19 cellular contexts compared by ENCODE assay signal in genomic region chr13:106426909-106427308, GRCh38.
A peak's percentile ranks its signal among the peaks of the same experiment; 100 is the strongest.
DNase-seq lines count a peak whose midpoint lies in the region; ATAC-seq, FAIRE-seq and TF ChIP-seq lines count a peak whose summit lies in the region.
"Had no signal": no experiment of that assay in that cellular context is flagged by ENCODE, and none has a peak within 500 bp of the region (broad histone marks: within the 10 kb centered on the region; RNA-seq: fewer than 3 reads in every experiment).

No MANE protein-coding gene starts in this region.

- intact Hi-C loops in MCF 10A (cut with micrococcal nuclease): no loop called here

- no peaks in the 10 kb centered on the region for H3K4me1 ChIP-seq in small intestine (ENCODE audit: control insufficient read depth in 2 of 2, insufficient read depth in 1 of 2, low read depth in 1 of 2, low read length in 1 of 2)
- H3K4me1 ChIP-seq: HAP-1 had no signal

- no peak overlapping the region for H3K4me3 ChIP-seq in small intestine (ENCODE audit: low read depth in 1 of 2, low read length in 2 of 2)
- H3K4me3 ChIP-seq: HAP-1 had no signal

- CTCF ChIA-PET in MCF 10A (lab: Yijun Ruan, JAX): no interaction called here

- no peaks in the 10 kb centered on the region for H3K4me1 Mint-ChIP-seq in MCF 10A (ENCODE audit: insufficient read depth, unreplicated experiment)
- H3K4me1 Mint-ChIP-seq: B cell had no signal

- no peaks in the 10 kb centered on the region for H3K36me3 Mint-ChIP-seq in MCF 10A (ENCODE audit: insufficient read depth, unreplicated experiment)

- POLR2A ChIA-PET in MCF 10A (lab: Yijun Ruan, JAX): no interaction called here

- DNase-seq in H54 (ENCODE audit: insufficient read length, low spot score): no peak
- peak; percentile 37 to 63 for DNase-seq in NCI-H187 (lab: John Stamatoyannopoulos, UW)
- DNase-seq in islet precursor cell: peak; percentile 68
- peak; percentile 1 for DNase-seq in small intestine
- no peak for DNase-seq in MCF 10A (ENCODE audit: unreplicated experiment)
- DNase-seq: C1 segment of cervical spinal cord; CD4-positive, alpha-beta T cell; DMS153; DMS79 treated with DMSO at 0.1 percent for 48 hours; EL; GOT3; HFFc6 had no signal

- no peaks in the 10 kb centered on the region for H3K36me3 ChIP-seq in small intestine (ENCODE audit: control insufficient read depth in 2 of 2, insufficient read depth in 2 of 2, low read length in 2 of 2)
- H3K36me3 ChIP-seq: HAP-1 had no signal

- TF ChIP-seq POLR2A in H54 (IDR thresholded peaks at IDR 0.05; ENCODE audit: low read depth, low read length): no peak

- peaks cover 9% of the 10 kb centered on the region for H3K9me3 Mint-ChIP-seq in MCF 10A (ENCODE audit: unreplicated experiment)
- H3K9me3 Mint-ChIP-seq: CD4-positive, alpha-beta T cell; HFFc6 had no signal

- H3K27ac Mint-ChIP-seq in MCF 10A (ENCODE audit: low read depth, unreplicated experiment): no peak overlapping the region
- H3K27ac Mint-ChIP-seq: B cell; CD4-positive, alpha-beta T cell; HFFc6 had no signal

- peak; percentile 23 for FAIRE-seq in H54 (lab: Jason Lieb, UNC)
- FAIRE-seq in small intestine (lab: Jason Lieb, UNC): no peak
- FAIRE-seq: A204.1, G401.6, GM12891 had no signal

- H3K27ac ChIP-seq in small intestine (ENCODE audit: low read depth in 1 of 2, low read length in 1 of 2): no peak overlapping the region

- no peak overlapping the region for H3K4me3 Mint-ChIP-seq in MCF 10A (ENCODE audit: unreplicated experiment)
- H3K4me3 Mint-ChIP-seq: B cell; CD4-positive, alpha-beta T cell; HFFc6 had no signal

- 62 to 83% (median 66%) methylated on average over 4 of the region's 4 CpGs for WGBS in small intestine, 3 donors

- no peaks in the 10 kb centered on the region for H3K9me3 ChIP-seq in small intestine (ENCODE audit: control insufficient read depth, low read depth)
- H3K9me3 ChIP-seq: HAP-1 had no signal

- no peaks in the 10 kb centered on the region for H3K27me3 ChIP-seq in small intestine (ENCODE audit: control insufficient read depth in 2 of 2, insufficient read depth in 2 of 2, low read length in 2 of 2)

- H3K27me3 Mint-ChIP-seq in MCF 10A (ENCODE audit: insufficient read depth, unreplicated experiment): no peaks in the 10 kb centered on the region

- no peak for TF ChIP-seq CTCF in MCF 10A (IDR thresholded peaks at IDR 0.05; ENCODE audit: unreplicated experiment)

- ATAC-seq in HG02798 (IDR thresholded peaks at IDR 0.05; ENCODE audit: poor library complexity, unreplicated experiment): no peak
- no peak for ATAC-seq in GM19023 (IDR thresholded peaks at IDR 0.05; ENCODE audit: unreplicated experiment)

- BruUV-seq in MCF 10A (replicated peaks; lab: Mats Ljungman, UMichigan): no TSS peak

Comparison
In these comparisons a context has a peak if more than half of its experiments do, and no peak if none do; other contexts are left out.
1. DNase-seq: peak in NCI-H187 (2 of 2), islet precursor cell (single experiment) and small intestine (single experiment); none in H54 (single experiment) and MCF 10A (single experiment).